Comparison of ENCODE assay signal across 31 cellular contexts in the genomic region with DNA sequence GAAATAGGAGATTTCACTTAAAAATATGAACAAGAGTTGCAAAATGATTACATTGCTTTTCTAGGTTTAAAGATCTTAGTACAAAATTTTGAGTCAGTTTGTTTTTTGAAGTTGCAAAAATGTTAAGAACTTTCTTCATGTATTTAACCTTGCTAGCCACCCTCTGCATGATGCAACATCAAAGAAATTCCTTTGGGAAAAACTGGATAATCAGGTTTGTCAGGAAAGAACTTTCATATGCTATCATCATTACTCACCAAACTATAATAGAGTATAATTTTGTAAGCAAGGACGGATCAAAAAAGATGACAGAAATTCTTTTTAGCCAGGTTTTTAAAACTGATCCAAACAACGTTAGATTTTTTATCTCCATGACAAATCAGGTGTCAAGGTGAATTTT.
DNase-seq lines count a peak whose midpoint lies in the region; ATAC-seq, FAIRE-seq and TF ChIP-seq lines count a peak whose summit lies in the region.
"Had no signal": no experiment of that assay in that cellular context is flagged by ENCODE, and none has a peak within 500 bp of the region (broad histone marks: within the 10 kb centered on the region; RNA-seq: fewer than 3 reads in every experiment).

No MANE protein-coding gene starts in this region.

- peak overlapping the region; percentile 90 for H3K27ac Mint-ChIP-seq in Calu3 (ENCODE audit: unreplicated experiment)
- no peak overlapping the region for H3K27ac Mint-ChIP-seq in CD14-positive monocyte
- H3K27ac Mint-ChIP-seq: activated CD8-positive, alpha-beta memory T cell treated with anti-CD3 and anti-CD28 coated beads, Interleukin-2, amount 10 ng/mL, durations not matched to agents 7 days and 5 days; activated naive CD8-positive, alpha-beta T cell treated with anti-CD3 and anti-CD28 coated beads, Interleukin-2, amount 10 ng/mL, durations not matched to agents 7 days and 5 days; CD4-positive, CD25-positive, alpha-beta regulatory T cell; dendritic cell treated with granulocyte-macrophage colony-stimulating factor and Interleukin-4, amounts not matched to agents 40 ng/mL and 50 ng/mL, for 4 days; immature natural killer cell; memory B cell; stimulated activated naive B cell treated with anti-CD40 and anti-IgM and Interleukin-4, amounts not matched to agents 10 μg/mL and 1 μg/mL and 100 μg/mL, for 72 hours had no signal

- H3K4me2 ChIP-seq in keratinocyte (ENCODE audit: control insufficient read depth, extremely low read depth, insufficient read depth, low read depth, low read length) = peak overlapping the region; percentile 59
- H3K4me2 ChIP-seq: A549, hepatocyte had no signal

- no peak overlapping the region for H3K9ac ChIP-seq in keratinocyte (ENCODE audit: control insufficient read depth, extremely low read depth, insufficient read depth, low read length)

- intact Hi-C loops in Calu3 (cut with micrococcal nuclease; ENCODE audit: unreplicated experiment) = no loop called here
- intact Hi-C loops in CD14-positive monocyte (cut with micrococcal nuclease) = no loop called here

- ATAC-seq in HG03460 (IDR thresholded peaks at IDR 0.05; ENCODE audit: unreplicated experiment) (no peak), GM18868 (IDR thresholded peaks at IDR 0.05; ENCODE audit: unreplicated experiment) (no peak)
- ATAC-seq: A549; activated CD4-positive, CD25-positive, alpha-beta regulatory T cell treated with anti-CD3 and anti-CD28 coated beads, Interleukin-2, amount 50 U/mL, for 24 hours; activated CD8-positive, alpha-beta memory T cell treated with anti-CD3 and anti-CD28 coated beads, Interleukin-2, amount 10 ng/mL, durations not matched to agents 7 days and 5 days; activated T-cell treated with anti-CD3 and anti-CD28 coated beads, Interleukin-2, amount 50 U/mL, for 4 hours; left lobe of liver; Right ventricle myocardium inferior; stimulated activated naive B cell treated with anti-CD40 and anti-IgM and Interleukin-4, amounts not matched to agents 10 μg/mL and 1 μg/mL and 100 μg/mL, for 72 hours had no signal

- H3K36me3 ChIP-seq in bronchial epithelial cell (ENCODE audit: control insufficient read depth, insufficient read depth, low read length) = no peaks in the 10 kb centered on the region
- no peaks in the 10 kb centered on the region for H3K36me3 ChIP-seq in keratinocyte (ENCODE audit: control insufficient read depth in 2 of 2, extremely low read depth in 1 of 2, insufficient read depth in 2 of 2, low read length in 2 of 2)

- peak overlapping the region; percentile 75 for H3K27ac ChIP-seq in keratinocyte (ENCODE audit: control insufficient read depth, insufficient read depth, low read length)
- H3K27ac ChIP-seq: A549, hepatocyte had no signal

- H3K4me1 Mint-ChIP-seq in Calu3 (ENCODE audit: low read depth, unreplicated experiment) = peaks cover 59% of the 10 kb centered on the region
- no peaks in the 10 kb centered on the region for H3K4me1 Mint-ChIP-seq in CD14-positive monocyte
- H3K4me1 Mint-ChIP-seq: activated CD8-positive, alpha-beta memory T cell treated with anti-CD3 and anti-CD28 coated beads, Interleukin-2, amount 10 ng/mL, durations not matched to agents 7 days and 5 days; activated naive CD8-positive, alpha-beta T cell treated with anti-CD3 and anti-CD28 coated beads, Interleukin-2, amount 10 ng/mL, durations not matched to agents 7 days and 5 days; CD4-positive, CD25-positive, alpha-beta regulatory T cell; central memory CD8-positive, alpha-beta T cell; immature natural killer cell; memory B cell; stimulated activated naive B cell treated with anti-CD40 and anti-IgM and Interleukin-4, amounts not matched to agents 10 μg/mL and 1 μg/mL and 100 μg/mL, for 72 hours had no signal

- DNase-seq in Calu3 = peak; percentile 13
- DNase-seq in LNCaP clone FGC (ENCODE audit: low read depth) = peak; percentile 57
- peak; percentile 88 for DNase-seq in bronchial epithelial cell (ENCODE audit: low read depth)
- peak; percentile 21 for DNase-seq in keratinocyte (ENCODE audit: low read depth, low spot score)
- no peak for DNase-seq in stimulated activated CD4-positive, alpha-beta T cell treated with anti-CD3 and anti-CD28 coated beads, Interleukin-2, amount 100 ng/mL, for 24 hours
- no peak for DNase-seq in CD14-positive monocyte (ENCODE audit: low spot score)
- DNase-seq: activated CD4-positive, alpha-beta T cell treated with anti-CD3 and anti-CD28 coated beads, Interleukin-2, amount 50 U/mL, for 4 hours; activated CD8-positive, alpha-beta memory T cell treated with anti-CD3 and anti-CD28 coated beads, Interleukin-2, amount 10 ng/mL, durations not matched to agents 7 days and 5 days; activated gamma-delta T cell treated with Interleukin-2 at 50 U/mL for 16 hours; activated naive CD8-positive, alpha-beta T cell treated with anti-CD3 and anti-CD28 coated beads, Interleukin-2, amount 10 ng/mL, durations not matched to agents 7 days and 5 days; activated T-cell treated with anti-CD3 and anti-CD28 coated beads, Interleukin-2, amount 50 U/mL, for 4 hours; CD4-positive, CD25-positive, alpha-beta regulatory T cell; immature natural killer cell; IMR-90; NCI-H1048; NCI-H510A; OCI-M1; stimulated activated naive B cell treated with anti-CD40 and anti-IgM and Interleukin-4, amounts not matched to agents 10 μg/mL and 1 μg/mL and 100 μg/mL, for 72 hours; T-helper 2 cell had no signal

- H3K4me3 ChIP-seq in LNCaP clone FGC (ENCODE audit: low read depth, low read length) (no peak overlapping the region), bronchial epithelial cell (ENCODE audit: low read depth, low read length) (no peak overlapping the region), keratinocyte (ENCODE audit: control insufficient read depth in 2 of 3, extremely low read depth in 1 of 3, insufficient read depth in 2 of 3, low read depth in 1 of 3, low read length in 3 of 3) (no peak overlapping the region)
- H3K4me3 ChIP-seq: A549, hepatocyte had no signal

- H3K36me3 Mint-ChIP-seq in Calu3 (ENCODE audit: insufficient read depth, unreplicated experiment) (peaks cover 7% of the 10 kb centered on the region), CD14-positive monocyte (no peaks in the 10 kb centered on the region)
- H3K36me3 Mint-ChIP-seq: activated CD8-positive, alpha-beta memory T cell treated with anti-CD3 and anti-CD28 coated beads, Interleukin-2, amount 10 ng/mL, durations not matched to agents 7 days and 5 days; activated naive CD8-positive, alpha-beta T cell treated with anti-CD3 and anti-CD28 coated beads, Interleukin-2, amount 10 ng/mL, durations not matched to agents 7 days and 5 days; CD4-positive, CD25-positive, alpha-beta regulatory T cell; immature natural killer cell; memory B cell; stimulated activated naive B cell treated with anti-CD40 and anti-IgM and Interleukin-4, amounts not matched to agents 10 μg/mL and 1 μg/mL and 100 μg/mL, for 72 hours had no signal

- H3K4me3 Mint-ChIP-seq in Calu3 (ENCODE audit: low read depth, unreplicated experiment) (no peak overlapping the region), CD14-positive monocyte (no peak overlapping the region)
- H3K4me3 Mint-ChIP-seq: activated CD8-positive, alpha-beta memory T cell treated with anti-CD3 and anti-CD28 coated beads, Interleukin-2, amount 10 ng/mL, durations not matched to agents 7 days and 5 days; activated naive CD8-positive, alpha-beta T cell treated with anti-CD3 and anti-CD28 coated beads, Interleukin-2, amount 10 ng/mL, durations not matched to agents 7 days and 5 days; activated T-cell treated with anti-CD3 and anti-CD28 coated beads, Interleukin-2, amount 50 U/mL, for 4 hours; CD4-positive, CD25-positive, alpha-beta regulatory T cell; central memory CD8-positive, alpha-beta T cell; dendritic cell treated with granulocyte-macrophage colony-stimulating factor and Interleukin-4, amounts not matched to agents 40 ng/mL and 50 ng/mL, for 4 days; immature natural killer cell; memory B cell; stimulated activated naive B cell treated with anti-CD40 and anti-IgM and Interleukin-4, amounts not matched to agents 10 μg/mL and 1 μg/mL and 100 μg/mL, for 72 hours had no signal

- BruUV-seq in Calu3 (replicated peaks; lab: Mats Ljungman, UMichigan) = no TSS peak

- peaks cover 4% of the 10 kb centered on the region for H3K9me3 Mint-ChIP-seq in Calu3 (ENCODE audit: low read depth, unreplicated experiment)
- H3K9me3 Mint-ChIP-seq in CD14-positive monocyte = peaks cover 5 to 31% (median 11%) of the 10 kb centered on the region in 7 donors

- peaks cover 16% of the 10 kb centered on the region for H3K4me1 ChIP-seq in keratinocyte (ENCODE audit: control insufficient read depth, extremely low read depth, insufficient read depth, low read length)
- H3K4me1 ChIP-seq: A549 had no signal

- no peaks in the 10 kb centered on the region for H4K20me1 ChIP-seq in keratinocyte (ENCODE audit: control insufficient read depth, extremely low read depth, insufficient read depth, low read length)

- no peak overlapping the region for H2AFZ ChIP-seq in keratinocyte (ENCODE audit: control insufficient read depth, low read length)
- H2AFZ ChIP-seq: hepatocyte had no signal

- no peaks in the 10 kb centered on the region for H3K9me1 ChIP-seq in keratinocyte (ENCODE audit: control insufficient read depth, extremely low read depth, insufficient read depth, low read length)

- no peaks in the 10 kb centered on the region for H3K27me3 ChIP-seq in bronchial epithelial cell (ENCODE audit: control insufficient read depth, insufficient read depth, low read length)
- no peaks in the 10 kb centered on the region for H3K27me3 ChIP-seq in keratinocyte (ENCODE audit: control insufficient read depth, extremely low read depth, insufficient read depth, low read length)
- H3K27me3 ChIP-seq: hepatocyte had no signal

- no peaks in the 10 kb centered on the region for H3K79me2 ChIP-seq in keratinocyte (ENCODE audit: control insufficient read depth, insufficient read depth, low read length)
- H3K79me2 ChIP-seq: hepatocyte had no signal

- dilution Hi-C loops in keratinocyte (cut with MboI; ENCODE audit: extremely low pct_ligation_motif_present, low sequenced_read_pairs) = no loop called here

- CTCF ChIA-PET in Calu3 (lab: Charles Lee) = no interaction called here

- FAIRE-seq in bronchial epithelial cell (lab: Jason Lieb, UNC) (no peak), keratinocyte (lab: Jason Lieb, UNC) (no peak)
- FAIRE-seq: A549, D721Med, urothelium cell line had no signal

- H3K27me3 Mint-ChIP-seq in Calu3 (ENCODE audit: unreplicated experiment) (no peaks in the 10 kb centered on the region), CD14-positive monocyte (ENCODE audit: low read depth in 3 of 3) (peaks cover 0 to 1% (median 0%) of the 10 kb centered on the region in 3 donors)
- H3K27me3 Mint-ChIP-seq: activated CD8-positive, alpha-beta memory T cell treated with anti-CD3 and anti-CD28 coated beads, Interleukin-2, amount 10 ng/mL, durations not matched to agents 7 days and 5 days; activated naive CD8-positive, alpha-beta T cell treated with anti-CD3 and anti-CD28 coated beads, Interleukin-2, amount 10 ng/mL, durations not matched to agents 7 days and 5 days; CD4-positive, CD25-positive, alpha-beta regulatory T cell; central memory CD8-positive, alpha-beta T cell; dendritic cell treated with granulocyte-macrophage colony-stimulating factor and Interleukin-4, amounts not matched to agents 40 ng/mL and 50 ng/mL, for 4 days; memory B cell; stimulated activated naive B cell treated with anti-CD40 and anti-IgM and Interleukin-4, amounts not matched to agents 10 μg/mL and 1 μg/mL and 100 μg/mL, for 72 hours had no signal

- H3K9me3 ChIP-seq in keratinocyte (ENCODE audit: control insufficient read depth, low read depth, low read length) = no peaks in the 10 kb centered on the region
- H3K9me3 ChIP-seq: A549 had no signal

- no peak for TF ChIP-seq CTCF in Calu3 (IDR thresholded peaks at IDR 0.05; ENCODE audit: unreplicated experiment)
- TF ChIP-seq CTCF in LNCaP clone FGC (IDR thresholded peaks at IDR 0.05; ENCODE audit: control insufficient read depth, extremely low read depth, insufficient read depth) = no peak
- no peak for TF ChIP-seq CTCF in bronchial epithelial cell (IDR thresholded peaks at IDR 0.05; ENCODE audit: insufficient read depth, low read length, severe bottlenecking)
- no peak for TF ChIP-seq CTCF in keratinocyte (optimal IDR thresholded peaks at IDR 0.05 in 1 of 3, IDR thresholded peaks at IDR 0.05 in 1 of 3, conservative IDR thresholded peaks at IDR 0.05 in 1 of 3; ENCODE audit: extremely low read depth in 1 of 3, insufficient read depth in 2 of 3, low read length in 3 of 3)
- TF ChIP-seq CTCF in CD14-positive monocyte (IDR thresholded peaks at IDR 0.05) = no peak

Comparison
In these comparisons a context has a peak if more than half of its experiments do, and no peak if none do; other contexts are left out.
1. DNase-seq: peak in Calu3 (single experiment), LNCaP clone FGC (single experiment), bronchial epithelial cell (single experiment) and keratinocyte (single experiment); none in stimulated activated CD4-positive, alpha-beta T cell treated with anti-CD3 and anti-CD28 coated beads, Interleukin-2, amount 100 ng/mL, for 24 hours (0 of 2) and CD14-positive monocyte (single experiment).